Comparison of ENCODE assay signal across 1 cellular context in genomic region chr6:124968401-124968800, GRCh38.
TF ChIP-seq lines count a peak whose summit lies in the region.

No MANE protein-coding gene starts in this region.

TF ChIP-seq in IMR-90, 13 proteins besides CTCF, POLR2A, EP300 and RAD21:
- TF ChIP-seq MXI1 (IDR thresholded peaks at IDR 0.05; ENCODE audit: borderline replicate concordance, low read depth, low read length) (no peak), CHD1 (IDR thresholded peaks at IDR 0.05; ENCODE audit: low read depth, low read length) (no peak), ELK1 (IDR thresholded peaks at IDR 0.05; ENCODE audit: borderline replicate concordance, low read depth, low read length) (no peak), RFX5 (IDR thresholded peaks at IDR 0.05; ENCODE audit: low read depth, low read length) (no peak), NFE2L2 (IDR thresholded peaks at IDR 0.05; ENCODE audit: low read depth, low read length) (no peak), USF2 (IDR thresholded peaks at IDR 0.05; ENCODE audit: low read depth, low read length) (no peak), SMC3 (IDR thresholded peaks at IDR 0.05; ENCODE audit: low read depth, low read length) (no peak), MAZ (IDR thresholded peaks at IDR 0.05; ENCODE audit: borderline replicate concordance, low read depth, low read length) (no peak), CEBPB (IDR thresholded peaks at IDR 0.05; ENCODE audit: low read depth, low read length) (no peak), MAFK (IDR thresholded peaks at IDR 0.05; ENCODE audit: low read depth, low read length) (no peak), BHLHE40 (IDR thresholded peaks at IDR 0.05; ENCODE audit: low read depth, low read length) (no peak)
